ENCODE assay signal across 19 cellular contexts in the genomic region with DNA sequence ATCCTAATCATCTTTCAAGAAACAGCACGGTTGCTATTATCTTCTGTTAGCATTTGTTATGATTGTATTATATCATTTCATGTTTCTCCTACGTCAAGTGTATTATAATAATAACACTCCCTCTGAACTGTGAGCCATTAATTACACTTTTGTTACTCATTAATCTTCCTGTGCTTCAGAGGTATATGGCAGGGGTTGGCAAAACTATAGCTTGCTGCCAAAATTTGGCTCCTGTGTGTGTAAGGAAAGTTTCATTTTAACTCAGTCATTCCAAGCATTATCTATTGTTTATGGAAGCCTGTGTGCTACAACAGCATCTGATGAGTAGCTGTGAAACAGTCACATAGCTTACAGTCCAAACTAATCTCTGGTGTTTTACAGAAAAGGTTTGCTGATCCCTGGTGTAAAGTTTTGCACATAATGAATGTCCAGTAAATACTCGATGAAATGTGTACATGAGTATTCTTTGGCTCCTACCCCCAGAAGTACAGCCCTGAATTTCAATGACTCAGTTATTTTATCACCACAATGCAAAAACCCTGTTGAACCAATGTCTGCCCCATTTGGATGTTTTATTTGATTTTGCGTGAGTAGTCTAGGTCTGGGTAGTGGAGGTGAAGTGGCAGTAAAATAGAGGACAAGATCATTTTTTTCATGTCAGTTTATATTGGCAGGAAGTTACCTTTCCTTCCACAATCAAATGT.
"Had no signal": no experiment of that assay in that cellular context is flagged by ENCODE, and none has a peak within 500 bp of the region (broad histone marks: within the 10 kb centered on the region; RNA-seq: fewer than 3 reads in every experiment).

No MANE protein-coding gene starts in this region.

- H3K36me3 Mint-ChIP-seq: naive thymus-derived CD4-positive, alpha-beta T cell had no signal

- H3K4me1 Mint-ChIP-seq: activated CD4-positive, alpha-beta T cell treated with anti-CD3 and anti-CD28 coated beads, Interleukin-2, amount 10 ng/mL, durations not matched to agents 7 days and 5 days; activated naive CD8-positive, alpha-beta T cell treated with anti-CD3 and anti-CD28 coated beads, Interleukin-2, amount 50 U/mL, for 24 hours; endodermal cell; naive thymus-derived CD4-positive, alpha-beta T cell had no signal

- H3K4me1 ChIP-seq: left ventricle myocardium inferior, transverse colon had no signal

- FAIRE-seq: keratinocyte had no signal

- H3K36me3 ChIP-seq: cardiac muscle cell, left ventricle myocardium inferior, neutrophil, transverse colon had no signal

- H3K27ac ChIP-seq: cardiac muscle cell, dorsolateral prefrontal cortex, hepatocyte, left ventricle myocardium inferior, neutrophil, transverse colon had no signal

- H3K9me3 ChIP-seq: left ventricle myocardium inferior, mucosa of descending colon, neutrophil, transverse colon had no signal

- ATAC-seq: activated naive CD8-positive, alpha-beta T cell treated with anti-CD3 and anti-CD28 coated beads, Interleukin-2, amount 50 U/mL, for 24 hours; mucosa of descending colon; naive thymus-derived CD4-positive, alpha-beta T cell had no signal

- H3K4me3 Mint-ChIP-seq: activated CD4-positive, alpha-beta T cell treated with anti-CD3 and anti-CD28 coated beads, Interleukin-2, amount 10 ng/mL, durations not matched to agents 7 days and 5 days; activated naive CD8-positive, alpha-beta T cell treated with anti-CD3 and anti-CD28 coated beads, Interleukin-2, amount 50 U/mL, for 24 hours; endodermal cell; naive thymus-derived CD4-positive, alpha-beta T cell had no signal

- H3K27ac Mint-ChIP-seq: activated CD4-positive, alpha-beta T cell treated with anti-CD3 and anti-CD28 coated beads, Interleukin-2, amount 10 ng/mL, durations not matched to agents 7 days and 5 days; activated naive CD8-positive, alpha-beta T cell treated with anti-CD3 and anti-CD28 coated beads, Interleukin-2, amount 50 U/mL, for 24 hours; endodermal cell; naive thymus-derived CD4-positive, alpha-beta T cell had no signal

- H3K4me2 ChIP-seq: hepatocyte had no signal

- H3K79me2 ChIP-seq: hepatocyte had no signal

- H2AFZ ChIP-seq: hepatocyte had no signal

- H3K4me3 ChIP-seq: cardiac muscle cell, dorsolateral prefrontal cortex, hepatocyte, left ventricle myocardium inferior, mucosa of descending colon, transverse colon had no signal

- H3K27me3 ChIP-seq: cardiac muscle cell, dorsolateral prefrontal cortex, hepatocyte, neutrophil, transverse colon had no signal

- H3K27me3 Mint-ChIP-seq: activated CD4-positive, alpha-beta T cell treated with anti-CD3 and anti-CD28 coated beads, Interleukin-2, amount 10 ng/mL, durations not matched to agents 7 days and 5 days; activated naive CD8-positive, alpha-beta T cell treated with anti-CD3 and anti-CD28 coated beads, Interleukin-2, amount 50 U/mL, for 24 hours; naive thymus-derived CD4-positive, alpha-beta T cell had no signal

- H3K9me3 Mint-ChIP-seq: activated CD4-positive, alpha-beta T cell treated with anti-CD3 and anti-CD28 coated beads, Interleukin-2, amount 10 ng/mL, durations not matched to agents 7 days and 5 days; endodermal cell had no signal

- DNase-seq: activated CD4-positive, alpha-beta T cell treated with anti-CD3 and anti-CD28 coated beads, Interleukin-2, amount 10 ng/mL, durations not matched to agents 7 days and 5 days; activated CD8-positive, alpha-beta memory T cell treated with anti-CD3 and anti-CD28 coated beads, Interleukin-2, amount 50 U/mL, for 48 hours; activated naive CD4-positive, alpha-beta T cell treated with Interleukin-2 at 50 U/mL for 16 hours; activated naive CD8-positive, alpha-beta T cell treated with anti-CD3 and anti-CD28 coated beads, Interleukin-2, amount 50 U/mL, for 24 hours; dorsolateral prefrontal cortex; endodermal cell; erythroblast; left ventricle myocardium inferior; mucosa of descending colon; naive thymus-derived CD4-positive, alpha-beta T cell; retina; stimulated activated CD4-positive, alpha-beta T cell treated with anti-CD3 and anti-CD28 coated beads, Interleukin-15, amount 100 ng/mL, for 24 hours; stimulated activated CD4-positive, alpha-beta T cell treated with anti-CD3 and anti-CD28 coated beads, Interleukin-4, amount 100 ng/mL, for 24 hours; stimulated activated naive CD4-positive, alpha-beta T cell treated with Interleukin-2 at 50 U/mL for 16 hours; transverse colon had no signal
